In genomic region chr2:108119026-108119425, GRCh38 we compare ENCODE assay signal across 25 cellular contexts.
"Had no signal": no experiment of that assay in that cellular context is flagged by ENCODE, and none has a peak within 500 bp of the region (broad histone marks: within the 10 kb centered on the region; RNA-seq: fewer than 3 reads in every experiment).

No MANE protein-coding gene starts in this region.

- ATAC-seq: left ventricle myocardium superior; lower lobe of right lung; naive thymus-derived CD4-positive, alpha-beta T cell; right cardiac atrium; stimulated activated naive CD8-positive, alpha-beta T cell treated with anti-CD3 and anti-CD28 coated beads, Interleukin-15, amount 100 ng/mL, for 72 hours had no signal

- H3K27me3 ChIP-seq: esophagus squamous epithelium, neural progenitor cell, suprapubic skin, transverse colon had no signal

- H3K4me1 ChIP-seq: esophagus squamous epithelium, lower lobe of right lung, neural progenitor cell, parathyroid adenoma, suprapubic skin, transverse colon had no signal

- FAIRE-seq: endothelial cell of umbilical vein had no signal

- H3K4me3 ChIP-seq: coronary artery, esophagus squamous epithelium, lower lobe of right lung, neural progenitor cell, skin epidermis, suprapubic skin, transverse colon had no signal

- H2AFZ ChIP-seq: neural progenitor cell, parathyroid adenoma had no signal

- H3K9ac ChIP-seq: neural progenitor cell, parathyroid adenoma had no signal

- H3K9me3 ChIP-seq: esophagus squamous epithelium, lower lobe of right lung, suprapubic skin, transverse colon had no signal

- H3K27ac ChIP-seq: coronary artery, esophagus squamous epithelium, lower lobe of right lung, neural progenitor cell, parathyroid adenoma, skin epidermis, suprapubic skin, transverse colon had no signal

- H3K36me3 ChIP-seq: esophagus squamous epithelium, lower lobe of right lung, neural progenitor cell, suprapubic skin, transverse colon had no signal

- H3K79me2 ChIP-seq: parathyroid adenoma had no signal

- H3K4me2 ChIP-seq: neural progenitor cell had no signal

- DNase-seq: dermis blood vessel endothelial cell; effector memory CD4-positive, alpha-beta T cell; erythroblast; esophagus squamous epithelium; foreskin melanocyte; glutamatergic neuron; hypothalamus; immature natural killer cell; islet precursor cell; kidney glomerular epithelial cell; left ventricle myocardium superior; lower lobe of right lung; naive thymus-derived CD4-positive, alpha-beta T cell; right cardiac atrium; stimulated activated CD4-positive, alpha-beta T cell treated with anti-CD3 and anti-CD28 coated beads, Interleukin-15, amount 100 ng/mL, for 24 hours; stimulated activated CD4-positive, alpha-beta T cell treated with anti-CD3 and anti-CD28 coated beads, Interleukin-2, amount 100 ng/mL, for 48 hours; stimulated activated naive CD4-positive, alpha-beta T cell; stimulated activated naive CD8-positive, alpha-beta T cell treated with anti-CD3 and anti-CD28 coated beads, Interleukin-15, amount 100 ng/mL, for 72 hours; transverse colon had no signal
